ENCODE assay signal across 8 cellular contexts in the genomic region with DNA sequence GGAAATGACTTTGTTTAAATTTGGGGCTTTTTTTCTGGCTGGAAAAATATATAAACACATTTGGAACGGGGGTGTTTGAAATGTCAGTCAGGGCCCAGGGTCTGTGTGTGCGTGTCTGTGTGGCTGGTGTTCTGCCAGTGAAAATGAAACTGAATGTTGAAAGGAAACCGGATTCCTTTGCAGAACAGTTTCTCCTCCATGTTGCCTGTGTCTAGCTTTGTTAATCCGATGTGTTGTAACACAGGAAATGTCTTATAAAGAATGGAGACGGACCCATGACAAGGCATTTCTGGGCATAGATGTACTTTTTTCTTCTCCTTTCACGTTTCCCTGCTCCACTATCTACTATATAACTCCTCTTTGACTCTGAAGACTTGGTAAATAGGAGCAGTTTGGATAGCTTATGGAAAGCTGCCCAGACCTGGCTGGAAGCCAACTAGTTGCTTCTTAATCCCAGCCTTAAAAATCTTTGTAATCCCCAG. TPM values are rescaled to one million over a fixed set of nuclear protein-coding genes. Genes with fewer than 3 reads are reported as not detected.
DNase-seq lines count a peak whose midpoint lies in the region; ATAC-seq, FAIRE-seq and TF ChIP-seq lines count a peak whose summit lies in the region.

No MANE protein-coding gene starts in this region.

- WGBS in A549 (ENCODE audit: missing lambda C conversion rate) = under 1% methylated on average over 6 of the region's 6 CpGs
- 0 to 1% (median 0%) methylated on average over 6 of the region's 6 CpGs for WGBS in adipose tissue, 3 donors

- peak overlapping the region; percentile 86 for H3K4me2 ChIP-seq in A549

- TF ChIP-seq EP300 in A549 (IDR thresholded peaks at IDR 0.05) = 0 out of 5 replicates have a peak, but pooled peaks of 1 of the 2 experiments have one; percentile 13

- CTCF ChIA-PET in A549 (lab: Yijun Ruan, JAX) = interaction anchor here (1.1 to 2.2 kb wide), 2 partner anchors 68 to 182 kb away, joined by 4 to 7 read pairs; no protein-coding TSS in a partner anchor

- no peak for TF ChIP-seq RAD21 in A549 (conservative IDR thresholded peaks at IDR 0.05 in 1 of 2, IDR thresholded peaks at IDR 0.05 in 1 of 2)

- H3K36me3 Mint-ChIP-seq in immature natural killer cell = peaks cover 0 to 14% (median 1%) of the 10 kb centered on the region in 3 donors

- H3K9me3 ChIP-seq in A549 = no peaks in the 10 kb centered on the region

- FAIRE-seq in A549 (lab: Jason Lieb, UNC) = no peak

- DNase-seq in A549 (ENCODE audit: low read depth in 1 of 2, low spot score in 1 of 2) (peak; percentile 32 to 77), SIG-M5 (lab: John Stamatoyannopoulos, UW) (peak; percentile 84), immature natural killer cell (peak; percentile 77 to 80 (median 78)), NCI-H1930 (lab: John Stamatoyannopoulos, UW) (no peak)
- DNase-seq in stimulated activated CD4-positive, alpha-beta T cell treated with anti-CD3 and anti-CD28 coated beads, Interleukin-2, amount 100 ng/mL, for 4 hours (ENCODE audit: low read depth) = peak; percentile 39

- H3K9me3 Mint-ChIP-seq in immature natural killer cell = no peaks in the 10 kb centered on the region

- TF ChIP-seq POLR2A in A549 (IDR thresholded peaks at IDR 0.05; ENCODE audit: low read length) = no peak

- peak overlapping the region; percentile 91 to 98 (median 96) for H3K27ac Mint-ChIP-seq in immature natural killer cell

- H3K4me1 ChIP-seq in A549 = peaks cover 61% of the 10 kb centered on the region

- POLR2A ChIA-PET in A549 (lab: Yijun Ruan, JAX) = interaction anchor here (1.2 kb wide), 1 partner anchor 8 kb away, joined by 4 read pairs; no protein-coding TSS in a partner anchor

- peaks cover 0 to 5% (median 3%) of the 10 kb centered on the region in 3 donors for H3K27me3 Mint-ChIP-seq in immature natural killer cell (ENCODE audit: low read depth in 3 of 3)

- peak overlapping the region; percentile 18; the same call in 1 of the 3 replicates for H3K4me3 ChIP-seq in A549

- TF ChIP-seq CTCF in A549 (IDR thresholded peaks at IDR 0.05) = no peak

- ATAC-seq in A549 (no peak), GM18519 (IDR thresholded peaks at IDR 0.05; ENCODE audit: low FRiP score, unreplicated experiment) (peak; percentile 50), HG03064 (IDR thresholded peaks at IDR 0.05; ENCODE audit: low read depth, unreplicated experiment) (peak; percentile 43)

- H3K4me3 Mint-ChIP-seq in immature natural killer cell = peak overlapping the region; percentile 85 to 94 (median 87)

- H3K27ac ChIP-seq in A549 (peak overlapping the region; percentile 88 to 92), adipose tissue (ENCODE audit: low read depth, low read length) (peak overlapping the region; percentile 77)

- H3K4me1 Mint-ChIP-seq in immature natural killer cell = peaks cover 48 to 70% of the 10 kb centered on the region in 2 donors

TF ChIP-seq in A549, 52 proteins besides CTCF, POLR2A, EP300 and RAD21:
- TF ChIP-seq FOSL2 (IDR thresholded peaks at IDR 0.05) = no peak
- TF ChIP-seq FOSL2 (CRISPR knock-in tag; IDR thresholded peaks at IDR 0.05) = 0 out of 2 replicates have a peak, but pooled peaks have one; percentile 6
- no peak for TF ChIP-seq HOXB5 (CRISPR knock-in tag; IDR thresholded peaks at IDR 0.05)
- TF ChIP-seq MAFK (IDR thresholded peaks at IDR 0.05; ENCODE audit: partially characterized antibody) = peak; percentile 83
- TF ChIP-seq BHLHE40 (IDR thresholded peaks at IDR 0.05; ENCODE audit: low read depth, low read length) = no peak
- TF ChIP-seq FOSB (CRISPR knock-in tag; IDR thresholded peaks at IDR 0.05) = no peak
- no peak for TF ChIP-seq ZFP36 (IDR thresholded peaks at IDR 0.05; ENCODE audit: borderline replicate concordance, partially characterized antibody)
- peak in 1 of 2 experiments; percentile 53; a peak in 2 of 4 replicates for TF ChIP-seq CEBPB (IDR thresholded peaks at IDR 0.05)
- TF ChIP-seq, protein P1, sequence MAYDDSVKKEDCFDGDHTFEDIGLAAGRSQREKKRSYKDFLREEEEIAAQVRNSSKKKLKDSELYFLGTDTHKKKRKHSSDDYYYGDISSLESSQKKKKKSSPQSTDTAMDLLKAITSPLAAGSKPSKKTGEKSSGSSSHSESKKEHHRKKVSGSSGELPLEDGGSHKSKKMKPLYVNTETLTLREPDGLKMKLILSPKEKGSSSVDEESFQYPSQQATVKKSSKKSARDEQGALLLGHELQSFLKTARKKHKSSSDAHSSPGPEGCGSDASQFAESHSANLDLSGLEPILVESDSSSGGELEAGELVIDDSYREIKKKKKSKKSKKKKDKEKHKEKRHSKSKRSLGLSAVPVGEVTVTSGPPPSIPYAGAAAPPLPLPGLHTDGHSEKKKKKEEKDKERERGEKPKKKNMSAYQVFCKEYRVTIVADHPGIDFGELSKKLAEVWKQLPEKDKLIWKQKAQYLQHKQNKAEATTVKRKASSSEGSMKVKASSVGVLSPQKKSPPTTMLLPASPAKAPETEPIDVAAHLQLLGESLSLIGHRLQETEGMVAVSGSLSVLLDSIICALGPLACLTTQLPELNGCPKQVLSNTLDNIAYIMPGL (CRISPR knock-in tag; IDR thresholded peaks at IDR 0.05; ENCODE audit: borderline replicate concordance) = no peak
- TF ChIP-seq SREBF2 (IDR thresholded peaks at IDR 0.05) = no peak
- TF ChIP-seq NFE2L2 (conservative IDR thresholded peaks at IDR 0.05; ENCODE audit: low read length) = peak; percentile 50; the same call in 1 of the 2 replicates
- TF ChIP-seq, protein P2, sequence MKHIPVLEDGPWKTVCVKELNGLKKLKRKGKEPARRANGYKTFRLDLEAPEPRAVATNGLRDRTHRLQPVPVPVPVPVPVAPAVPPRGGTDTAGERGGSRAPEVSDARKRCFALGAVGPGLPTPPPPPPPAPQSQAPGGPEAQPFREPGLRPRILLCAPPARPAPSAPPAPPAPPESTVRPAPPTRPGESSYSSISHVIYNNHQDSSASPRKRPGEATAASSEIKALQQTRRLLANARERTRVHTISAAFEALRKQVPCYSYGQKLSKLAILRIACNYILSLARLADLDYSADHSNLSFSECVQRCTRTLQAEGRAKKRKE (CRISPR knock-in tag; IDR thresholded peaks at IDR 0.05; ENCODE audit: low read depth) = no peak
- TF ChIP-seq HOXB13 (CRISPR knock-in tag; IDR thresholded peaks at IDR 0.05; ENCODE audit: low read depth) = no peak
- TF ChIP-seq JUNB (IDR thresholded peaks at IDR 0.05) = no peak
- TF ChIP-seq, protein P3, sequence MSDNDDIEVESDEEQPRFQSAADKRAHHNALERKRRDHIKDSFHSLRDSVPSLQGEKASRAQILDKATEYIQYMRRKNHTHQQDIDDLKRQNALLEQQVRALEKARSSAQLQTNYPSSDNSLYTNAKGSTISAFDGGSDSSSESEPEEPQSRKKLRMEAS (IDR thresholded peaks at IDR 0.05) = no peak
- TF ChIP-seq JUN (IDR thresholded peaks at IDR 0.05) = 0 out of 5 replicates have a peak, but pooled peaks of 1 of the 2 experiments have one; percentile 38
TF ChIP-seq in A549: peak in this region for 5.

RNA-seq across cellular contexts. Expression of gene SQOR, which starts 2.8 kb away (rescaled TPM):
- polyA plus RNA-seq in A549 (2011; rRNA removed) = 71.7 and 80.2 TPM in 2 replicates
- 34.7 and 35.8 TPM in 2 replicates for polyA plus RNA-seq in A549 (2012; cell fraction: cytosol; rRNA removed)
- 30.2 and 39.4 TPM in 2 replicates for polyA plus RNA-seq in A549 (2012; cell fraction: nucleus; rRNA removed)
- polyA plus RNA-seq in A549 (2017; fragmentation: RNase III; extraction: RNeasy Plus Mini Kit Qiagen cat#74134 plus additional on column Dnase treatment) = 33.8 to 38.8 TPM (median 36.0 TPM) in 3 replicates
- 62.9 and 67.3 TPM in 2 replicates for polyA minus RNA-seq in A549 (2011; rRNA and poly(A)+ RNA removed)
- polyA plus RNA-seq in adipose tissue = 10 to 100 TPM; 40.9 to 44.8 (median 43.1) TPM
- polyA plus RNA-seq in immature natural killer cell = 100 to 1,000 TPM in 1 of 3 donors, 10 to 100 TPM in 2; 73.6 to 114 (median 82.1) TPM

RNA-seq across cellular contexts. Expression of gene BLOC1S6, which starts 50.4 kb away (rescaled TPM):
- polyA plus RNA-seq in A549 (2011; rRNA removed) (14.2 and 19.0 TPM in 2 replicates), A549 (2017; fragmentation: RNase III; extraction: RNeasy Plus Mini Kit Qiagen cat#74134 plus additional on column Dnase treatment) (30.9 to 32.1 TPM (median 31.8 TPM) in 3 replicates), adipose tissue (10 to 100 TPM; 11.9 to 46.8 (median 31.7) TPM), immature natural killer cell (10 to 100 TPM; 45.0 to 57.1 (median 52.1) TPM)
- 4.7 and 5.5 TPM in 2 replicates for polyA plus RNA-seq in A549 (2012; cell fraction: cytosol; rRNA removed)
- polyA plus RNA-seq in A549 (2012; cell fraction: nucleus; rRNA removed) = 1.4 and 2.3 TPM in 2 replicates
- 7.1 and 10.1 TPM in 2 replicates for polyA minus RNA-seq in A549 (2011; rRNA and poly(A)+ RNA removed)

Comparison
In these comparisons a context has a peak if more than half of its experiments do, and no peak if none do; other contexts are left out.
1. ATAC-seq: peak in GM18519 (single experiment) and HG03064 (single experiment); none in A549 (0 of 2).
2. DNase-seq: peak in A549 (2 of 2), SIG-M5 (single experiment), immature natural killer cell (3 of 3) and stimulated activated CD4-positive, alpha-beta T cell treated with anti-CD3 and anti-CD28 coated beads, Interleukin-2, amount 100 ng/mL, for 4 hours (single experiment); none in NCI-H1930 (0 of 2).